In genomic region chr12:96250119-96250685, GRCh38 we compare ENCODE assay signal across 13 cellular contexts. TPM values are rescaled to one million over a fixed set of nuclear protein-coding genes. Genes with fewer than 3 reads are reported as not detected.
A peak's percentile ranks its signal among the peaks of the same experiment; 100 is the strongest.
DNase-seq lines count a peak whose midpoint lies in the region; ATAC-seq and TF ChIP-seq lines count a peak whose summit lies in the region.
"Had no signal": no experiment of that assay in that cellular context is flagged by ENCODE, and none has a peak within 500 bp of the region (broad histone marks: within the 10 kb centered on the region; RNA-seq: fewer than 3 reads in every experiment).

No MANE protein-coding gene starts in this region.

- CTCF ChIA-PET in CD8-positive, alpha-beta T cell (lab: Charles Lee): interaction anchor here (1.3 kb wide), 1 partner anchor 239 kb away, joined by 3 read pairs; the partner anchor contains the start of gene CFAP54

- peak overlapping the region in 2 of 3 donors; percentile 85 to 92 for H3K27ac Mint-ChIP-seq in CD4-positive, CD25-positive, alpha-beta regulatory T cell
- H3K27ac Mint-ChIP-seq in CD8-positive, alpha-beta T cell: peak overlapping the region; percentile 66
- H3K27ac Mint-ChIP-seq in effector memory CD8-positive, alpha-beta T cell: peak overlapping the region; percentile 91 to 94

- no peaks in the 10 kb centered on the region for H3K27me3 Mint-ChIP-seq in CD4-positive, CD25-positive, alpha-beta regulatory T cell
- H3K27me3 Mint-ChIP-seq in CD8-positive, alpha-beta T cell (ENCODE audit: low read depth): no peaks in the 10 kb centered on the region
- no peaks in the 10 kb centered on the region for H3K27me3 Mint-ChIP-seq in effector memory CD8-positive, alpha-beta T cell

- ATAC-seq in CD4-positive, CD25-positive, alpha-beta regulatory T cell (ENCODE audit: low read depth in 2 of 2): no peak
- no peak for ATAC-seq in CD8-positive, alpha-beta T cell
- ATAC-seq in effector memory CD8-positive, alpha-beta T cell (replicated peaks): peak; percentile 5
- ATAC-seq in HG03469 (IDR thresholded peaks at IDR 0.05; ENCODE audit: unreplicated experiment): no peak

- intact Hi-C loops in CD8-positive, alpha-beta T cell (cut with DNase I, micrococcal nuclease): no loop called here
- intact Hi-C loops in sigmoid colon (cut with DNase I): no loop called here

- 92 to 96% methylated on average over 7 of the region's 7 CpGs for WGBS in sigmoid colon, 2 donors

- no peak for TF ChIP-seq CTCF in CD8-positive, alpha-beta T cell (IDR thresholded peaks at IDR 0.05)
- TF ChIP-seq CTCF in sigmoid colon (IDR thresholded peaks at IDR 0.05): no peak
- no peak for TF ChIP-seq CTCF in Peyer's patch (IDR thresholded peaks at IDR 0.05)

- POLR2A ChIA-PET in CD8-positive, alpha-beta T cell (lab: Charles Lee): interaction anchor here (0.9 kb wide), 1 partner anchor 150 kb away, joined by 3 read pairs; the partner anchor contains the start of gene CDK17

- peaks cover 0 to 2% (median 0%) of the 10 kb centered on the region in 7 donors for H3K9me3 Mint-ChIP-seq in CD4-positive, CD25-positive, alpha-beta regulatory T cell
- H3K9me3 Mint-ChIP-seq in CD8-positive, alpha-beta T cell: no peaks in the 10 kb centered on the region
- H3K9me3 Mint-ChIP-seq in effector memory CD8-positive, alpha-beta T cell: no peaks in the 10 kb centered on the region
- H3K9me3 Mint-ChIP-seq: activated T-helper 1 cell treated with anti-CD3 and anti-CD28 coated beads, Interleukin-12 subunit alpha, Interleukin-12 subunit beta, Interleukin-2, Interleukin-4 antibody, amounts not matched to agents 30 ng/mL and 10 ng/mL and 1 ng/mL, durations not matched to agents 14 hours and 24 hours and 36 hours had no signal

- H3K4me3 ChIP-seq in CD4-positive, CD25-positive, alpha-beta regulatory T cell (ENCODE audit: low read depth, low read length): no peak overlapping the region
- H3K4me3 ChIP-seq in CD8-positive, alpha-beta T cell (ENCODE audit: low read depth, low read length): no peak overlapping the region
- no peak overlapping the region for H3K4me3 ChIP-seq in sigmoid colon
- H3K4me3 ChIP-seq in Peyer's patch: no peak overlapping the region

- no peak overlapping the region for H3K27ac ChIP-seq in CD4-positive, CD25-positive, alpha-beta regulatory T cell (ENCODE audit: insufficient read depth, low read length, poor library complexity, severe bottlenecking)
- no peak overlapping the region for H3K27ac ChIP-seq in CD8-positive, alpha-beta T cell (ENCODE audit: low read depth, low read length)
- peak overlapping the region in 3 of 4 donors; percentile 30 to 74 (median 70) for H3K27ac ChIP-seq in sigmoid colon
- H3K27ac ChIP-seq in Peyer's patch: peak overlapping the region in 2 of 4 donors; percentile 26 to 31

- H3K9me3 ChIP-seq in CD4-positive, CD25-positive, alpha-beta regulatory T cell (ENCODE audit: control insufficient read depth in 2 of 2, low read length in 2 of 2): no peaks in the 10 kb centered on the region
- H3K9me3 ChIP-seq in CD8-positive, alpha-beta T cell (ENCODE audit: low read length): no peaks in the 10 kb centered on the region
- no peaks in the 10 kb centered on the region for H3K9me3 ChIP-seq in sigmoid colon
- H3K9me3 ChIP-seq in Peyer's patch: no peaks in the 10 kb centered on the region

- no peak for TF ChIP-seq EP300 in sigmoid colon (IDR thresholded peaks at IDR 0.05)

- H3K27me3 ChIP-seq in CD4-positive, CD25-positive, alpha-beta regulatory T cell (ENCODE audit: control insufficient read depth, insufficient read depth, low read length): no peaks in the 10 kb centered on the region
- no peaks in the 10 kb centered on the region for H3K27me3 ChIP-seq in CD8-positive, alpha-beta T cell (ENCODE audit: insufficient read depth, low read length)
- no peaks in the 10 kb centered on the region for H3K27me3 ChIP-seq in sigmoid colon
- H3K27me3 ChIP-seq in Peyer's patch: no peaks in the 10 kb centered on the region

- peaks cover 55% of the 10 kb centered on the region for H3K36me3 Mint-ChIP-seq in CD4-positive, CD25-positive, alpha-beta regulatory T cell
- H3K36me3 Mint-ChIP-seq in CD8-positive, alpha-beta T cell: peaks cover 73% of the 10 kb centered on the region
- peaks cover 64% of the 10 kb centered on the region for H3K36me3 Mint-ChIP-seq in effector memory CD8-positive, alpha-beta T cell (ENCODE audit: insufficient read depth)

- TF ChIP-seq POLR2A in sigmoid colon (IDR thresholded peaks at IDR 0.05) (no peak), Peyer's patch (IDR thresholded peaks at IDR 0.05) (no peak)

- DNase-seq in CD4-positive, CD25-positive, alpha-beta regulatory T cell: no peak
- no peak for DNase-seq in CD8-positive, alpha-beta T cell
- DNase-seq in effector memory CD8-positive, alpha-beta T cell: no peak
- DNase-seq in sigmoid colon (no peak), Peyer's patch (no peak), NCI-H345 treated with DMSO at 0.1 percent for 48 hours (lab: John Stamatoyannopoulos, UW; ENCODE audit: unreplicated experiment) (no peak)
- DNase-seq: aorta; Karpas-422; NCI-H1417 treated with DMSO at 0.1 percent for 48 hours; NK-92 treated with Interleukin-12 subunit alpha and Interleukin-12 subunit beta, amount 100 ng/mL, for 24 hours; small intestine had no signal

- peaks cover 12 to 45% (median 38%) of the 10 kb centered on the region in 4 donors for H3K4me1 Mint-ChIP-seq in CD4-positive, CD25-positive, alpha-beta regulatory T cell
- peaks cover 33% of the 10 kb centered on the region for H3K4me1 Mint-ChIP-seq in CD8-positive, alpha-beta T cell (ENCODE audit: low read depth)
- peaks cover 43 to 46% of the 10 kb centered on the region in 2 donors for H3K4me1 Mint-ChIP-seq in effector memory CD8-positive, alpha-beta T cell (ENCODE audit: low read depth in 2 of 2)

- peaks cover 81% of the 10 kb centered on the region for H3K36me3 ChIP-seq in CD4-positive, CD25-positive, alpha-beta regulatory T cell (ENCODE audit: control insufficient read depth, insufficient read depth, low read length)
- peaks cover 23% of the 10 kb centered on the region for H3K36me3 ChIP-seq in CD8-positive, alpha-beta T cell (ENCODE audit: insufficient read depth, low read length)
- H3K36me3 ChIP-seq in sigmoid colon: peaks cover 5 to 33% (median 11%) of the 10 kb centered on the region in 4 donors
- peaks cover 0 to 18% (median 0%) of the 10 kb centered on the region in 3 donors for H3K36me3 ChIP-seq in Peyer's patch

- peaks cover 4% of the 10 kb centered on the region for H3K4me1 ChIP-seq in CD4-positive, CD25-positive, alpha-beta regulatory T cell (ENCODE audit: control insufficient read depth, insufficient read depth, low read length, poor library complexity, severe bottlenecking)
- no peaks in the 10 kb centered on the region for H3K4me1 ChIP-seq in CD8-positive, alpha-beta T cell (ENCODE audit: insufficient read depth, low read length)
- H3K4me1 ChIP-seq in sigmoid colon: peaks cover 0 to 36% (median 20%) of the 10 kb centered on the region in 4 donors
- H3K4me1 ChIP-seq in Peyer's patch: peaks cover 0 to 12% (median 0%) of the 10 kb centered on the region in 4 donors

- H3K4me3 Mint-ChIP-seq in CD4-positive, CD25-positive, alpha-beta regulatory T cell: peak overlapping the region in 1 of 4 donors; percentile 62
- no peak overlapping the region for H3K4me3 Mint-ChIP-seq in CD8-positive, alpha-beta T cell
- peak overlapping the region; percentile 37 to 66 for H3K4me3 Mint-ChIP-seq in effector memory CD8-positive, alpha-beta T cell
- H3K4me3 Mint-ChIP-seq: activated T-helper 1 cell treated with anti-CD3 and anti-CD28 coated beads, Interleukin-12 subunit alpha, Interleukin-12 subunit beta, Interleukin-2, Interleukin-4 antibody, amounts not matched to agents 30 ng/mL and 10 ng/mL and 1 ng/mL, durations not matched to agents 14 hours and 24 hours and 36 hours had no signal

RNA-seq across cellular contexts. Expression of gene ELK3, which starts 56.0 kb away (rescaled TPM):
- total RNA-seq in CD4-positive, CD25-positive, alpha-beta regulatory T cell: 84.7 TPM
- polyA plus RNA-seq in CD4-positive, CD25-positive, alpha-beta regulatory T cell: 10 to 100 TPM; 33.4 to 47.9 (median 38.3) TPM
- 10 to 100 TPM; 11.2 to 11.6 TPM for total RNA-seq in CD8-positive, alpha-beta T cell
- total RNA-seq in sigmoid colon (10 to 100 TPM; 15.7 to 23.8 (median 18.4) TPM), Peyer's patch (10 to 100 TPM in 2 of 4 donors, 1 to 10 TPM in 2; 5.1 to 23.9 (median 9.4) TPM)
- polyA plus RNA-seq in sigmoid colon: 10 to 100 TPM in 1 of 3 donors, 1 to 10 TPM in 2; 2.3 to 12.0 (median 9.0) TPM

Comparison
In these comparisons a context has a peak if more than half of its experiments do, and no peak if none do; other contexts are left out.
1. H3K27ac ChIP-seq: peak in sigmoid colon (3 of 4); none in CD4-positive, CD25-positive, alpha-beta regulatory T cell (single experiment) and CD8-positive, alpha-beta T cell (single experiment).
2. Peak in every context shown above with its lines, with median percentiles within 50 percentile points of each other: H3K27ac Mint-ChIP-seq.